ENCODE assay signal across 32 cellular contexts in the genomic region with DNA sequence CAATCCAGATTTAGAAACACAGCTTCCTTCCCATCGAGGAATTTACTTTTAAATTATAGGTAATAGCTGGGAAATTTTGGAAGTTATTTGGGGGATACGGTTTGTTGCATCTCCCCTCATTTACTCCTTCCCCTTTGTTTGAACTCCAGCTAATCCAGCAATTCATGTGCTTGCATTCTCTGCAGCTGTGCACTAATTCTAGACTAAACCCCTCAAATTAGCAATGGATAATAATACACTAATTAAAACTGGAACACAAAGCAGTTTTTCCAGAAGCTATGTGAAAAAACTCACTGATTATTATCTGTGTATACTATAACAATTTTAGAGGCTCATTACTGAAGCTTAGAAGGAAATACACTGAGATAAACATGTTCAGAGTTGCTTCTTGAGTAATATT.
"Had no signal": no experiment of that assay in that cellular context is flagged by ENCODE, and none has a peak within 500 bp of the region (broad histone marks: within the 10 kb centered on the region; RNA-seq: fewer than 3 reads in every experiment).

No MANE protein-coding gene starts in this region.

- ATAC-seq: heart right ventricle; left lung; lower lobe of right lung; mucosa of descending colon; right lobe of liver; stimulated activated effector memory CD8-positive, alpha-beta T cell treated with anti-CD3 and anti-CD28 coated beads, Interleukin-12 subunit alpha, Interleukin-12 subunit beta, amount 100 ng/mL, for 72 hours; T-helper 17 cell had no signal

- H3K9me3 ChIP-seq: esophagus squamous epithelium, lower lobe of right lung, mucosa of descending colon, ovary, right lobe of liver, suprapubic skin, tibial nerve had no signal

- H3K4me3 Mint-ChIP-seq: activated CD4-positive, alpha-beta memory T cell treated with anti-CD3 and anti-CD28 coated beads for 36 hours; activated CD4-positive, alpha-beta T cell treated with anti-CD3 and anti-CD28 coated beads, Interleukin-2, amount 10 ng/mL, durations not matched to agents 24 days and 14 days; activated naive CD4-positive, alpha-beta T cell treated with anti-CD3 and anti-CD28 coated beads, Interleukin-2, amount 10 ng/mL, durations not matched to agents 7 days and 5 days; activated naive CD8-positive, alpha-beta T cell treated with anti-CD3 and anti-CD28 coated beads, Interleukin-2, amount 10 ng/mL, durations not matched to agents 7 days and 5 days; activated T-helper 1 cell treated with anti-CD3 and anti-CD28 coated beads, Interleukin-12 subunit alpha, Interleukin-12 subunit beta, Interleukin-2, Interleukin-4 antibody, amounts not matched to agents 30 ng/mL and 10 ng/mL and 1 ng/mL, durations not matched to agents 14 hours and 24 hours and 36 hours; central memory CD8-positive, alpha-beta T cell; nephron; stimulated activated effector memory CD8-positive, alpha-beta T cell treated with anti-CD3 and anti-CD28 coated beads, Interleukin-12 subunit alpha, Interleukin-12 subunit beta, amount 100 ng/mL, for 72 hours; stimulated activated naive CD8-positive, alpha-beta T cell treated with anti-CD3 and anti-CD28 coated beads, Interleukin-15, Interleukin-2, amounts not matched to agents 100 ng/mL and 50 ng/mL, for 24 hours; T-helper 17 cell had no signal

- H3K4me1 Mint-ChIP-seq: activated CD4-positive, alpha-beta T cell treated with anti-CD3 and anti-CD28 coated beads, Interleukin-2, amount 10 ng/mL, durations not matched to agents 24 days and 14 days; activated naive CD4-positive, alpha-beta T cell treated with anti-CD3 and anti-CD28 coated beads, Interleukin-2, amount 10 ng/mL, durations not matched to agents 7 days and 5 days; activated naive CD8-positive, alpha-beta T cell treated with anti-CD3 and anti-CD28 coated beads, Interleukin-2, amount 10 ng/mL, durations not matched to agents 7 days and 5 days; central memory CD8-positive, alpha-beta T cell; stimulated activated effector memory CD8-positive, alpha-beta T cell treated with anti-CD3 and anti-CD28 coated beads, Interleukin-12 subunit alpha, Interleukin-12 subunit beta, amount 100 ng/mL, for 72 hours; T-helper 17 cell had no signal

- H3K27ac ChIP-seq: epithelial cell of prostate, esophagus squamous epithelium, heart right ventricle, left lung, lower lobe of right lung, ovary, right lobe of liver, skin epidermis, suprapubic skin, tibial nerve had no signal

- H3K27ac Mint-ChIP-seq: activated CD4-positive, alpha-beta memory T cell treated with anti-CD3 and anti-CD28 coated beads for 36 hours; activated CD4-positive, alpha-beta T cell treated with anti-CD3 and anti-CD28 coated beads, Interleukin-2, amount 10 ng/mL, durations not matched to agents 24 days and 14 days; activated naive CD4-positive, alpha-beta T cell treated with anti-CD3 and anti-CD28 coated beads, Interleukin-2, amount 10 ng/mL, durations not matched to agents 7 days and 5 days; activated naive CD8-positive, alpha-beta T cell treated with anti-CD3 and anti-CD28 coated beads, Interleukin-2, amount 10 ng/mL, durations not matched to agents 7 days and 5 days; activated T-helper 1 cell treated with anti-CD3 and anti-CD28 coated beads, Interleukin-12 subunit alpha, Interleukin-12 subunit beta, Interleukin-2, Interleukin-4 antibody, amounts not matched to agents 30 ng/mL and 10 ng/mL and 1 ng/mL, durations not matched to agents 14 hours and 24 hours and 36 hours; nephron; progenitor cell of endocrine pancreas; stimulated activated effector memory CD8-positive, alpha-beta T cell treated with anti-CD3 and anti-CD28 coated beads, Interleukin-12 subunit alpha, Interleukin-12 subunit beta, amount 100 ng/mL, for 72 hours; stimulated activated naive CD8-positive, alpha-beta T cell treated with anti-CD3 and anti-CD28 coated beads, Interleukin-15, Interleukin-2, amounts not matched to agents 100 ng/mL and 50 ng/mL, for 24 hours; T-helper 17 cell had no signal

- H3K27me3 ChIP-seq: esophagus squamous epithelium, heart right ventricle, left lung, ovary, right lobe of liver, suprapubic skin, tibial nerve had no signal

- DNase-seq: activated CD4-positive, alpha-beta memory T cell treated with anti-CD3 and anti-CD28 coated beads for 36 hours; activated CD4-positive, alpha-beta T cell treated with anti-CD3 and anti-CD28 coated beads, Interleukin-2, amount 10 ng/mL, durations not matched to agents 24 days and 14 days; activated CD4-positive, CD25-positive, alpha-beta regulatory T cell treated with anti-CD3 and anti-CD28 coated beads, Interleukin-2, amount 50 U/mL, for 72 hours; activated CD8-positive, alpha-beta memory T cell treated with anti-CD3 and anti-CD28 coated beads, Interleukin-2, amount 50 U/mL, for 4 hours; activated gamma-delta T cell; activated naive CD4-positive, alpha-beta T cell treated with anti-CD3 and anti-CD28 coated beads, Interleukin-2, amount 10 ng/mL, durations not matched to agents 7 days and 5 days; activated naive CD8-positive, alpha-beta T cell treated with anti-CD3 and anti-CD28 coated beads, Interleukin-2, amount 10 ng/mL, durations not matched to agents 7 days and 5 days; activated T-cell treated with anti-CD3 and anti-CD28 coated beads, Interleukin-2, amount 50 U/mL, for 1 hour; amniotic stem cell; dermis blood vessel endothelial cell; effector CD8-positive, alpha-beta T cell; esophagus squamous epithelium; foreskin melanocyte; heart right ventricle; kidney glomerular epithelial cell; left lung; lower lobe of right lung; mucosa of descending colon; ovary; right lobe of liver; stimulated activated CD4-positive, alpha-beta T cell treated with anti-CD3 and anti-CD28 coated beads, Interleukin-4, amount 100 ng/mL, for 24 hours; T-helper 17 cell had no signal

- H3K27me3 Mint-ChIP-seq: activated CD4-positive, alpha-beta memory T cell treated with anti-CD3 and anti-CD28 coated beads for 36 hours; activated CD4-positive, alpha-beta T cell treated with anti-CD3 and anti-CD28 coated beads, Interleukin-2, amount 10 ng/mL, durations not matched to agents 24 days and 14 days; activated naive CD4-positive, alpha-beta T cell treated with anti-CD3 and anti-CD28 coated beads, Interleukin-2, amount 10 ng/mL, durations not matched to agents 7 days and 5 days; activated naive CD8-positive, alpha-beta T cell treated with anti-CD3 and anti-CD28 coated beads, Interleukin-2, amount 10 ng/mL, durations not matched to agents 7 days and 5 days; central memory CD8-positive, alpha-beta T cell; progenitor cell of endocrine pancreas; stimulated activated naive CD8-positive, alpha-beta T cell treated with anti-CD3 and anti-CD28 coated beads, Interleukin-15, Interleukin-2, amounts not matched to agents 100 ng/mL and 50 ng/mL, for 24 hours; T-helper 17 cell had no signal

- H3K36me3 ChIP-seq: esophagus squamous epithelium, heart right ventricle, left lung, lower lobe of right lung, ovary, right lobe of liver, suprapubic skin, tibial nerve had no signal

- H3K4me3 ChIP-seq: esophagus squamous epithelium, heart right ventricle, left lung, lower lobe of right lung, mucosa of descending colon, ovary, right lobe of liver, skin epidermis, suprapubic skin, tibial nerve had no signal

- H3K36me3 Mint-ChIP-seq: activated CD4-positive, alpha-beta memory T cell treated with anti-CD3 and anti-CD28 coated beads for 36 hours; activated naive CD4-positive, alpha-beta T cell treated with anti-CD3 and anti-CD28 coated beads, Interleukin-2, amount 10 ng/mL, durations not matched to agents 7 days and 5 days; activated naive CD8-positive, alpha-beta T cell treated with anti-CD3 and anti-CD28 coated beads, Interleukin-2, amount 10 ng/mL, durations not matched to agents 7 days and 5 days; stimulated activated effector memory CD8-positive, alpha-beta T cell treated with anti-CD3 and anti-CD28 coated beads, Interleukin-12 subunit alpha, Interleukin-12 subunit beta, amount 100 ng/mL, for 72 hours had no signal

- H3K9me3 Mint-ChIP-seq: activated CD4-positive, alpha-beta T cell treated with anti-CD3 and anti-CD28 coated beads, Interleukin-2, amount 10 ng/mL, durations not matched to agents 24 days and 14 days; activated T-helper 1 cell treated with anti-CD3 and anti-CD28 coated beads, Interleukin-12 subunit alpha, Interleukin-12 subunit beta, Interleukin-2, Interleukin-4 antibody, amounts not matched to agents 30 ng/mL and 10 ng/mL and 1 ng/mL, durations not matched to agents 14 hours and 24 hours and 36 hours; stimulated activated naive CD8-positive, alpha-beta T cell treated with anti-CD3 and anti-CD28 coated beads, Interleukin-15, Interleukin-2, amounts not matched to agents 100 ng/mL and 50 ng/mL, for 24 hours had no signal

- H3K4me1 ChIP-seq: esophagus squamous epithelium, heart right ventricle, left lung, lower lobe of right lung, right lobe of liver, suprapubic skin had no signal
